In the genomic region with DNA sequence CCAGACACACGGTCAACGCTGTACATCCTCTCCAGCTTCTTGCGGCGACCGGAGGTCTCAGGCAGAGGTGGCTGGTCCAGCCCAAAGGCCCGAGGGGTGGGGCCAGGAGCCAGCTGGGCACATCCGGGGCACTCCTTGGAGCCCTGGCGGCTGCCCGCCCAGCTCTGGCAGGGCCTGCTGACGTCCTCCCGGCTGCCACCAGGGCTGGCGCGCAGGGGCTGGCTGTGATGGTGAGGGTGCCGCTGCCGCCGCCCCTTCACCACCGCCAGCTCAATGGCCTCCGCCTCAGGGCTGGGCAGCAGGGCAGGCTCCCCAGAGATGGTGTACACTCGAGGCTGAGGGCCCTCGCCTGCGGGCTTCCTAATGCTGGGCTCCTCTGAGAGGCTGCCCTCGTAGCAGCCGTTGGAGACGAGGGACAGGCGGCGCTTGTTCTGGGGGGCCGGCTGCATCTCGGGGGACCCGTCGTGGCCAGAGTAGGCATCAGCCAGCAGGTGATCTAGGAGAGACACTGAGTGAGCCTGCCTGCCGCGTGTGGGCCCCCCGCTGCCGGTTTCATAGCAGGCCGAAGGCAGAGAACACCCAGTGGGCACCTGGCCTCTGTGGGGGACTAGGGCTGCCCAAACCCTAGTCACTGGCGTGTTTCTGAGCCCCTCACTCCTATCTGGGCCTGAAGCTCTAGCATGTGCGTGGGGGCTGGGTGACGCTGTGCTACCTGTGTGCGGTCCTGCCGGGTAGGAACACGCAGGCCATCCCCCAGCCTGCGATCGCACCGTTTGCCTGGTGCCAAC, we compare ENCODE assay signal across 11 cellular contexts. TPM values are rescaled to one million over a fixed set of nuclear protein-coding genes. Genes with fewer than 3 reads are reported as not detected.
DNase-seq lines count a peak whose midpoint lies in the region; ATAC-seq and TF ChIP-seq lines count a peak whose summit lies in the region.
"Had no signal": no experiment of that assay in that cellular context is flagged by ENCODE, and none has a peak within 500 bp of the region (broad histone marks: within the 10 kb centered on the region; RNA-seq: fewer than 3 reads in every experiment).

No MANE protein-coding gene starts in this region.

- H3K9me3 ChIP-seq in breast epithelium: no peaks in the 10 kb centered on the region
- H3K9me3 ChIP-seq in mesenchymal stem cell (ENCODE audit: control insufficient read depth, low read length): no peaks in the 10 kb centered on the region
- H3K9me3 ChIP-seq: Peyer's patch had no signal

- no peak overlapping the region for H4K8ac ChIP-seq in mesenchymal stem cell (ENCODE audit: low read length)

- no peak for TF ChIP-seq POLR2A in breast epithelium (IDR thresholded peaks at IDR 0.05)

- peaks cover 18% of the 10 kb centered on the region for H3K79me1 ChIP-seq in mesenchymal stem cell (replicated peaks; ENCODE audit: low read length, poor library complexity, severe bottlenecking)

- H3K4me3 ChIP-seq in breast epithelium (peak overlapping the region in 2 of 3 donors; percentile 72 to 93), mesenchymal stem cell (ENCODE audit: insufficient read depth in 1 of 2, low read depth in 1 of 2, low read length in 2 of 2) (peak overlapping the region; percentile 73 to 84)

- DNase-seq in stimulated activated CD4-positive, alpha-beta T cell treated with anti-CD3 and anti-CD28 coated beads, Interleukin-4, amount 100 ng/mL, for 1 hour: peak; percentile 1
- no peak for DNase-seq in stimulated activated CD4-positive, alpha-beta T cell treated with anti-CD3 and anti-CD28 coated beads, Interleukin-4, amount 100 ng/mL, for 4 hours
- DNase-seq in breast epithelium (ENCODE audit: low spot score in 2 of 2): no peak
- no peak for DNase-seq in mesenchymal stem cell
- no peak for DNase-seq in NCI-H748 treated with DMSO at 0.1 percent for 48 hours (lab: John Stamatoyannopoulos, UW)
- DNase-seq in NCI-H2196 (lab: John Stamatoyannopoulos, UW; ENCODE audit: unreplicated experiment): no peak
- no peak for DNase-seq in D341Med (ENCODE audit: low spot score)
- DNase-seq: DND-41, HCEC 1CT had no signal

- H2BK12ac ChIP-seq in mesenchymal stem cell (ENCODE audit: low read length in 2 of 2): peak overlapping the region in 1 of 2 experiments; percentile 16

- no peak for ATAC-seq in HG03571 (IDR thresholded peaks at IDR 0.05; ENCODE audit: unreplicated experiment)

- H3K4me2 ChIP-seq in mesenchymal stem cell (ENCODE audit: low read length, poor library complexity, severe bottlenecking): peak overlapping the region; percentile 92

- H3K4me1 ChIP-seq in breast epithelium (no peaks in the 10 kb centered on the region), mesenchymal stem cell (ENCODE audit: control insufficient read depth, insufficient read depth, low read depth, low read length) (peaks cover 65% of the 10 kb centered on the region)

- peak overlapping the region in 1 of 2 experiments; percentile 97 for H3K23ac ChIP-seq in mesenchymal stem cell (ENCODE audit: low read length in 2 of 2)

- peak overlapping the region; percentile 24 for H2AK5ac ChIP-seq in mesenchymal stem cell (ENCODE audit: low read length, severe bottlenecking)

- TF ChIP-seq CTCF in breast epithelium (IDR thresholded peaks at IDR 0.05): no peak

- H3K4ac ChIP-seq in mesenchymal stem cell (ENCODE audit: low read depth in 1 of 2, low read length in 2 of 2): peak overlapping the region; percentile 24 to 36

- H2BK5ac ChIP-seq in mesenchymal stem cell (ENCODE audit: low read depth, low read length, poor library complexity, severe bottlenecking): no peak overlapping the region

- no peak overlapping the region for H2AFZ ChIP-seq in mesenchymal stem cell (ENCODE audit: low read depth, low read length)

- intact Hi-C loops in breast epithelium (cut with DNase I; ENCODE audit: low total_unique reads): no loop called here

- no peaks in the 10 kb centered on the region for H3K36me3 ChIP-seq in breast epithelium
- peaks cover 19 to 52% of the 10 kb centered on the region in 2 experiments for H3K36me3 ChIP-seq in mesenchymal stem cell (ENCODE audit: control insufficient read depth in 1 of 2, insufficient read depth in 2 of 2, low read depth in 1 of 2, low read length in 2 of 2)

- WGBS in mesenchymal stem cell: 97% methylated on average over 36 of the region's 44 CpGs

- peak overlapping the region; percentile 84 for H3K9ac ChIP-seq in mesenchymal stem cell (ENCODE audit: low read length)

- peak overlapping the region in 1 of 2 experiments; percentile 54 for H3K18ac ChIP-seq in mesenchymal stem cell (ENCODE audit: low read depth in 1 of 2, low read length in 2 of 2)

- no peak overlapping the region for H2BK120ac ChIP-seq in mesenchymal stem cell (ENCODE audit: low read depth, low read length)

- peak overlapping the region; percentile 26 for H2BK15ac ChIP-seq in mesenchymal stem cell (ENCODE audit: low read depth, poor library complexity, severe bottlenecking)

- H3K27ac ChIP-seq in breast epithelium: peak overlapping the region; percentile 5 to 79
- no peak overlapping the region for H3K27ac ChIP-seq in mesenchymal stem cell (ENCODE audit: low read length, poor library complexity, severe bottlenecking)

- H3K14ac ChIP-seq in mesenchymal stem cell (ENCODE audit: low read length in 2 of 2): peak overlapping the region in 1 of 2 experiments; percentile 37

- no peaks in the 10 kb centered on the region for H3K27me3 ChIP-seq in breast epithelium
- H3K27me3 ChIP-seq in mesenchymal stem cell (ENCODE audit: control insufficient read depth in 1 of 2, insufficient read depth in 1 of 2, low read length in 2 of 2): no peaks in the 10 kb centered on the region
- H3K27me3 ChIP-seq: Peyer's patch had no signal

- peak overlapping the region; percentile 43 for H4K91ac ChIP-seq in mesenchymal stem cell (ENCODE audit: low read length)

RNA-seq across cellular contexts. Expression of a gene that starts 1.5 kb away (rescaled TPM):
- total RNA-seq in breast epithelium: 10 to 100 TPM; 30.9 to 38.4 (median 37.4) TPM
- 30.2 TPM for polyA plus RNA-seq in mesenchymal stem cell (2013, experiment 1 of 2)
- polyA plus RNA-seq in mesenchymal stem cell (2013, experiment 2 of 2): 30.0 TPM

RNA-seq across cellular contexts. Expression of a gene that starts 16.4 kb away (rescaled TPM):
- 1 to 10 TPM in 2 of 3 donors, not detected in 1; 2.0 to 3.2 TPM for total RNA-seq in breast epithelium
- 0.01 TPM for polyA plus RNA-seq in mesenchymal stem cell (2013, experiment 1 of 2)
- 0.03 TPM for polyA plus RNA-seq in mesenchymal stem cell (2013, experiment 2 of 2)

RNA-seq across cellular contexts. Expression of a gene that starts 34.4 kb away (rescaled TPM):
- 10 to 100 TPM in 1 of 3 donors, 1 to 10 TPM in 2; 2.9 to 13.8 (median 4.6) TPM for total RNA-seq in breast epithelium
- polyA plus RNA-seq in mesenchymal stem cell (2013, experiment 1 of 2): 0.21 TPM
- polyA plus RNA-seq in mesenchymal stem cell (2013, experiment 2 of 2): 0.14 TPM

RNA-seq across cellular contexts. Expression of a gene that starts 34.6 kb away (rescaled TPM):
- 10 to 100 TPM in 2 of 3 donors, 1 to 10 TPM in 1; 7.7 to 28.7 (median 20.6) TPM for total RNA-seq in breast epithelium
- polyA plus RNA-seq in mesenchymal stem cell (2013, experiment 1 of 2): 7.1 TPM
- polyA plus RNA-seq in mesenchymal stem cell (2013, experiment 2 of 2): 7.2 TPM
